In the genomic region with DNA sequence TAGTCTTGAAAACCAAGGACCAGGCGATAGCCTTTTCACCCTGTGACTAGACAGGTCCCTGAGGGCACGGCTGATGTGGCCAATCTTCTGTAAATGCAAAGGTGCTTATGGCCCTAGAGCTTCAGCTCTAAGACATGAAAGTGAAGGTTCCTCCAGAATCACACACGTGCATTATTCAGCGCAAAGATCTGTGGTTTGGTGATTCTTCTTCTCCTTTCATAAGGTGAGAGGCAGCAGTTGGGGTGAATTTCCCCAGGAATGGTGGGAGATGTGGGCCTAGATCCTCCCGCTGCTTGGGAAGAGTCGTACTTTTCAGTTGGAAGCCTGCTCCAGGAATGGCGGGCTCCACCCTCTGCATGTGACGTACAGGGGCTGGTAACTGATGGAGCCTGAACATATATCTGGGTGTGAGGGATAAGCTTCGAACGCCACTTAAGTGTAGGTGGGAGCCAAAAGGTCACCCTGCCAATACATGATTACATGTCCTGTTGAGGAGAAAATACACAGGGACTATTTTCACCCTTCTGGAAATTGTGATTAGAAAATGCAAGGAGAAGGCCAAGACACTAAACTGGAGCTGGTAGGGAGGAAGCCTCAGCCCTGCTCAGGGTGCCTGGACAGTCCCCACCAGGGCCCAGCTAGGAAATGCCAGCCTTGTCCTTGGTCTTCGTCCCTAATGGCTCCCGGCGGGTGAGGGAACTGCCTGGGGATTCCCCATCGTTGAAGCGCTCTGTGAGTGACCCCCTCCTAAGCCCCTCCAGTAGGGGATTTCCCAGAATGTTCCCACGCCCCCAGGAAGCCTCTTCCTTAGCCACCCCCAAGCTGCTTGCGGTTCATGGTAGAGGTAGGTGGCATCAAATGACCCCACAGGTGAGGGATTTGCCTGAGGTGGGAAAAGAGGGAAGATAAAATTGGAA, we compare ENCODE assay signal across 1 cellular context.
TF ChIP-seq lines count a peak whose summit lies in the region.

No MANE protein-coding gene starts in this region.

TF ChIP-seq in GM12878, 131 proteins besides CTCF, POLR2A, EP300 and RAD21 (continued from another document and continues in another):
- TF ChIP-seq, protein P1, sequence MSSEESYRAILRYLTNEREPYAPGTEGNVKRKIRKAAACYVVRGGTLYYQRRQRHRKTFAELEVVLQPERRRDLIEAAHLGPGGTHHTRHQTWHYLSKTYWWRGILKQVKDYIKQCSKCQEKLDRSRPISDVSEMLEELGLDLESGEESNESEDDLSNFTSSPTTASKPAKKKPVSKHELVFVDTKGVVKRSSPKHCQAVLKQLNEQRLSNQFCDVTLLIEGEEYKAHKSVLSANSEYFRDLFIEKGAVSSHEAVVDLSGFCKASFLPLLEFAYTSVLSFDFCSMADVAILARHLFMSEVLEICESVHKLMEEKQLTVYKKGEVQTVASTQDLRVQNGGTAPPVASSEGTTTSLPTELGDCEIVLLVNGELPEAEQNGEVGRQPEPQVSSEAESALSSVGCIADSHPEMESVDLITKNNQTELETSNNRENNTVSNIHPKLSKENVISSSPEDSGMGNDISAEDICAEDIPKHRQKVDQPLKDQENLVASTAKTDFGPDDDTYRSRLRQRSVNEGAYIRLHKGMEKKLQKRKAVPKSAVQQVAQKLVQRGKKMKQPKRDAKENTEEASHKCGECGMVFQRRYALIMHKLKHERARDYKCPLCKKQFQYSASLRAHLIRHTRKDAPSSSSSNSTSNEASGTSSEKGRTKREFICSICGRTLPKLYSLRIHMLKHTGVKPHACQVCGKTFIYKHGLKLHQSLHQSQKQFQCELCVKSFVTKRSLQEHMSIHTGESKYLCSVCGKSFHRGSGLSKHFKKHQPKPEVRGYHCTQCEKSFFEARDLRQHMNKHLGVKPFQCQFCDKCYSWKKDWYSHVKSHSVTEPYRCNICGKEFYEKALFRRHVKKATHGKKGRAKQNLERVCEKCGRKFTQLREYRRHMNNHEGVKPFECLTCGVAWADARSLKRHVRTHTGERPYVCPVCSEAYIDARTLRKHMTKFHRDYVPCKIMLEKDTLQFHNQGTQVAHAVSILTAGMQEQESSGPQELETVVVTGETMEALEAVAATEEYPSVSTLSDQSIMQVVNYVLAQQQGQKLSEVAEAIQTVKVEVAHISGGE (CRISPR knock-in tag; IDR thresholded peaks at IDR 0.05): no peak
- TF ChIP-seq CREB1 (IDR thresholded peaks at IDR 0.05; ENCODE audit: low read depth) (0 out of 2 replicates have a peak, but pooled peaks have one; percentile 30), RAD51 (IDR thresholded peaks at IDR 0.05) (no peak; the same call in 1 of the 2 replicates), PML (IDR thresholded peaks at IDR 0.05; ENCODE audit: low read length) (peak; percentile 15; the same call in 1 of the 2 replicates), MAX (IDR thresholded peaks at IDR 0.05; ENCODE audit: low read depth, low read length) (peak; percentile 65; the same call in 1 of the 2 replicates), YBX1 (IDR thresholded peaks at IDR 0.05) (no peak), MTA2 (IDR thresholded peaks at IDR 0.05; ENCODE audit: low read depth) (peak; percentile 39; the same call in 1 of the 2 replicates), MYC (IDR thresholded peaks at IDR 0.05; ENCODE audit: insufficient read depth, insufficient read length, insufficient replicate concordance, low read length, severe bottlenecking) (no peak), SREBF2 (IDR thresholded peaks at IDR 0.05; ENCODE audit: low read length) (no peak), SIN3A (IDR thresholded peaks at IDR 0.05; ENCODE audit: low read depth, low read length) (no peak), NR2C1 (IDR thresholded peaks at IDR 0.05) (no peak), MEF2B (IDR thresholded peaks at IDR 0.05; ENCODE audit: partially characterized antibody, poor library complexity, severe bottlenecking) (peak; percentile 79), SIX5 (IDR thresholded peaks at IDR 0.05; ENCODE audit: low read depth, low read length, severe bottlenecking) (no peak), SKIL (IDR thresholded peaks at IDR 0.05; ENCODE audit: low read depth, poor library complexity, severe bottlenecking) (peak; percentile 86), ZNF384 (IDR thresholded peaks at IDR 0.05; ENCODE audit: borderline replicate concordance, low read depth, low read length) (no peak), RELB (IDR thresholded peaks at IDR 0.05; ENCODE audit: low read depth) (peak; percentile 89), REST (IDR thresholded peaks at IDR 0.05; ENCODE audit: low read depth, low read length) (no peak), CHD1 (IDR thresholded peaks at IDR 0.05; ENCODE audit: low read depth, low read length) (no peak), IKZF1 (conservative IDR thresholded peaks at IDR 0.05) (peak; percentile 94), POU2F2 (IDR thresholded peaks at IDR 0.05; ENCODE audit: borderline replicate concordance, low read depth, low read length) (peak; percentile 81; the same call in 1 of the 3 replicates), CBFB (IDR thresholded peaks at IDR 0.05; ENCODE audit: low read depth) (peak; percentile 41; the same call in 1 of the 2 replicates), RBBP5 (conservative IDR thresholded peaks at IDR 0.05) (no peak), CBX3 (IDR thresholded peaks at IDR 0.05; ENCODE audit: borderline replicate concordance, low read depth) (no peak), ZBTB33 (IDR thresholded peaks at IDR 0.05) (no peak), ATF7 (IDR thresholded peaks at IDR 0.05; ENCODE audit: low read depth) (peak; percentile 54), BCL11A (IDR thresholded peaks at IDR 0.05; ENCODE audit: low read depth, low read length) (0 out of 2 replicates have a peak, but pooled peaks have one; percentile 34), NBN (IDR thresholded peaks at IDR 0.05) (0 out of 2 replicates have a peak, but pooled peaks have one; percentile 31), CREM (IDR thresholded peaks at IDR 0.05; ENCODE audit: low read depth) (peak; percentile 46), TAF1 (IDR thresholded peaks at IDR 0.05; ENCODE audit: borderline replicate concordance, low read depth, low read length) (0 out of 2 replicates have a peak, but pooled peaks have one; percentile 14), DPF2 (IDR thresholded peaks at IDR 0.05) (peak; percentile 80; the same call in 1 of the 2 replicates), ZNF24 (IDR thresholded peaks at IDR 0.05) (no peak), MLLT1 (IDR thresholded peaks at IDR 0.05) (peak; percentile 66; the same call in 1 of the 2 replicates), WRNIP1 (IDR thresholded peaks at IDR 0.05; ENCODE audit: borderline replicate concordance, low read depth, low read length) (no peak)
- TF ChIP-seq, protein P2, sequence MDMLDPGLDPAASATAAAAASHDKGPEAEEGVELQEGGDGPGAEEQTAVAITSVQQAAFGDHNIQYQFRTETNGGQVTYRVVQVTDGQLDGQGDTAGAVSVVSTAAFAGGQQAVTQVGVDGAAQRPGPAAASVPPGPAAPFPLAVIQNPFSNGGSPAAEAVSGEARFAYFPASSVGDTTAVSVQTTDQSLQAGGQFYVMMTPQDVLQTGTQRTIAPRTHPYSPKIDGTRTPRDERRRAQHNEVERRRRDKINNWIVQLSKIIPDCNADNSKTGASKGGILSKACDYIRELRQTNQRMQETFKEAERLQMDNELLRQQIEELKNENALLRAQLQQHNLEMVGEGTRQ (IDR thresholded peaks at IDR 0.05; ENCODE audit: borderline replicate concordance, low read depth, low read length): no peak
- TF ChIP-seq, protein P3, sequence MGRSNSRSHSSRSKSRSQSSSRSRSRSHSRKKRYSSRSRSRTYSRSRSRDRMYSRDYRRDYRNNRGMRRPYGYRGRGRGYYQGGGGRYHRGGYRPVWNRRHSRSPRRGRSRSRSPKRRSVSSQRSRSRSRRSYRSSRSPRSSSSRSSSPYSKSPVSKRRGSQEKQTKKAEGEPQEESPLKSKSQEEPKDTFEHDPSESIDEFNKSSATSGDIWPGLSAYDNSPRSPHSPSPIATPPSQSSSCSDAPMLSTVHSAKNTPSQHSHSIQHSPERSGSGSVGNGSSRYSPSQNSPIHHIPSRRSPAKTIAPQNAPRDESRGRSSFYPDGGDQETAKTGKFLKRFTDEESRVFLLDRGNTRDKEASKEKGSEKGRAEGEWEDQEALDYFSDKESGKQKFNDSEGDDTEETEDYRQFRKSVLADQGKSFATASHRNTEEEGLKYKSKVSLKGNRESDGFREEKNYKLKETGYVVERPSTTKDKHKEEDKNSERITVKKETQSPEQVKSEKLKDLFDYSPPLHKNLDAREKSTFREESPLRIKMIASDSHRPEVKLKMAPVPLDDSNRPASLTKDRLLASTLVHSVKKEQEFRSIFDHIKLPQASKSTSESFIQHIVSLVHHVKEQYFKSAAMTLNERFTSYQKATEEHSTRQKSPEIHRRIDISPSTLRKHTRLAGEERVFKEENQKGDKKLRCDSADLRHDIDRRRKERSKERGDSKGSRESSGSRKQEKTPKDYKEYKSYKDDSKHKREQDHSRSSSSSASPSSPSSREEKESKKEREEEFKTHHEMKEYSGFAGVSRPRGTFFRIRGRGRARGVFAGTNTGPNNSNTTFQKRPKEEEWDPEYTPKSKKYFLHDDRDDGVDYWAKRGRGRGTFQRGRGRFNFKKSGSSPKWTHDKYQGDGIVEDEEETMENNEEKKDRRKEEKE (IDR thresholded peaks at IDR 0.05): no peak
